ENCODE assay signal across 11 cellular contexts in genomic region chr15:93235926-93236781, GRCh38.
DNase-seq lines count a peak whose midpoint lies in the region; ATAC-seq and TF ChIP-seq lines count a peak whose summit lies in the region.
"Had no signal": no experiment of that assay in that cellular context is flagged by ENCODE, and none has a peak within 500 bp of the region (broad histone marks: within the 10 kb centered on the region; RNA-seq: fewer than 3 reads in every experiment).

No MANE protein-coding gene starts in this region.

- H3K4me1 Mint-ChIP-seq in CD4-positive, alpha-beta memory T cell = peaks cover 5 to 21% (median 9%) of the 10 kb centered on the region in 4 donors
- no peaks in the 10 kb centered on the region for H3K4me1 Mint-ChIP-seq in chondrocyte (ENCODE audit: low read depth)

- POLR2A ChIA-PET in CD4-positive, alpha-beta memory T cell (lab: Charles Lee; ENCODE audit: partially characterized antibody) = no interaction called here
- POLR2A ChIA-PET in GM10248 (lab: Yijun Ruan, JAX) = no interaction called here

- ATAC-seq in Right ventricle myocardium superior (ENCODE audit: poor library complexity) = peak; percentile 85
- ATAC-seq in omental fat pad (ENCODE audit: low FRiP score) = no peak

- H3K9me3 ChIP-seq in CD4-positive, alpha-beta memory T cell (ENCODE audit: control insufficient read depth in 1 of 2, low read length in 2 of 2) = no peaks in the 10 kb centered on the region
- H3K9me3 ChIP-seq: esophagus squamous epithelium had no signal

- H3K36me3 ChIP-seq in CD4-positive, alpha-beta memory T cell (ENCODE audit: insufficient read depth, low read length) = no peaks in the 10 kb centered on the region
- H3K36me3 ChIP-seq: esophagus squamous epithelium had no signal

- peak overlapping the region; percentile 38 to 80 (median 70) for H3K4me3 Mint-ChIP-seq in CD4-positive, alpha-beta memory T cell
- no peak overlapping the region for H3K4me3 Mint-ChIP-seq in chondrocyte (ENCODE audit: unreplicated experiment)

- intact Hi-C loops in CD4-positive, alpha-beta memory T cell (cut with micrococcal nuclease) = no loop called here
- intact Hi-C loops in Right ventricle myocardium superior (cut with DNase I) = no loop called here

- TF ChIP-seq CTCF in omental fat pad (IDR thresholded peaks at IDR 0.05) (no peak), chondrocyte (IDR thresholded peaks at IDR 0.05) (no peak), GM10248 (IDR thresholded peaks at IDR 0.05; ENCODE audit: control extremely low read depth, extremely low read depth, low read depth, missing control alignments) (no peak)

- H3K27ac Mint-ChIP-seq in CD4-positive, alpha-beta memory T cell = peak overlapping the region in 1 of 7 donors; percentile 38
- H3K27ac Mint-ChIP-seq in chondrocyte (ENCODE audit: unreplicated experiment) = no peak overlapping the region

- H3K4me3 ChIP-seq in CD4-positive, alpha-beta memory T cell (ENCODE audit: low read length in 2 of 2) = peak overlapping the region in 1 of 2 donors; percentile 27
- H3K4me3 ChIP-seq: esophagus squamous epithelium had no signal

- H3K27ac ChIP-seq in CD4-positive, alpha-beta memory T cell (ENCODE audit: low read depth, low read length) = no peak overlapping the region

- peaks cover 0 to 1% of the 10 kb centered on the region in 2 donors for H3K36me3 Mint-ChIP-seq in CD4-positive, alpha-beta memory T cell
- no peaks in the 10 kb centered on the region for H3K36me3 Mint-ChIP-seq in chondrocyte (ENCODE audit: low read depth)

- in situ Hi-C loops in SK-MEL-5 (cut with HindIII; ENCODE audit: low pct_unique_long_range_greater_than_20kb, low sequenced_read_pairs) = no loop called here

- peaks cover 9 to 39% of the 10 kb centered on the region in 2 donors for H3K27me3 Mint-ChIP-seq in CD4-positive, alpha-beta memory T cell
- peaks cover 14% of the 10 kb centered on the region for H3K27me3 Mint-ChIP-seq in chondrocyte (ENCODE audit: low read depth)

- CTCF ChIA-PET in CD4-positive, alpha-beta memory T cell (lab: Charles Lee; ENCODE audit: partially characterized antibody) = no interaction called here
- CTCF ChIA-PET in GM10248 (lab: Yijun Ruan, JAX) = interaction anchor here (1.1 kb wide), 1 partner anchor 15 kb away, joined by 4 read pairs; no protein-coding TSS in a partner anchor

- peaks cover 0 to 5% (median under 1%) of the 10 kb centered on the region in 8 donors for H3K9me3 Mint-ChIP-seq in CD4-positive, alpha-beta memory T cell
- peaks cover 7% of the 10 kb centered on the region for H3K9me3 Mint-ChIP-seq in chondrocyte (ENCODE audit: low read depth)

- no peak for DNase-seq in CD4-positive, alpha-beta memory T cell
- DNase-seq in SK-MEL-5 (ENCODE audit: low read depth, low spot score) (peak; percentile 40), Right ventricle myocardium superior (peak; percentile 76), omental fat pad (ENCODE audit: low spot score) (peak; percentile 27), NCI-H69 (lab: John Stamatoyannopoulos, UW) (no peak), DMS53 treated with DMSO at 0.1 percent for 48 hours (lab: John Stamatoyannopoulos, UW; ENCODE audit: unreplicated experiment) (no peak), chondrocyte (ENCODE audit: low spot score) (no peak), GM10248 (ENCODE audit: extremely low spot score) (no peak)
- DNase-seq: Calu3, esophagus squamous epithelium, NCI-H226 had no signal

- H3K4me1 ChIP-seq in CD4-positive, alpha-beta memory T cell (ENCODE audit: insufficient read depth, low read length) = peaks cover 16% of the 10 kb centered on the region
- H3K4me1 ChIP-seq: esophagus squamous epithelium had no signal

- no peaks in the 10 kb centered on the region for H3K27me3 ChIP-seq in CD4-positive, alpha-beta memory T cell (ENCODE audit: insufficient read depth, low read length)

Comparison
In these comparisons a context has a peak if more than half of its experiments do, and no peak if none do; other contexts are left out.
1. DNase-seq: peak in SK-MEL-5 (single experiment), Right ventricle myocardium superior (single experiment) and omental fat pad (single experiment); none in CD4-positive, alpha-beta memory T cell (0 of 5), NCI-H69 (single experiment), DMS53 treated with DMSO at 0.1 percent for 48 hours (single experiment), chondrocyte (single experiment) and GM10248 (single experiment).